11 cellular contexts compared by ENCODE assay signal in genomic region chr2:199470672-199471442, GRCh38. TPM values are rescaled to one million over a fixed set of nuclear protein-coding genes. Genes with fewer than 3 reads are reported as not detected.
A peak's percentile ranks its signal among the peaks of the same experiment; 100 is the strongest.
DNase-seq lines count a peak whose midpoint lies in the region; ATAC-seq and TF ChIP-seq lines count a peak whose summit lies in the region.
"Had no signal": no experiment of that assay in that cellular context is flagged by ENCODE, and none has a peak within 500 bp of the region (broad histone marks: within the 10 kb centered on the region; RNA-seq: fewer than 3 reads in every experiment).

No MANE protein-coding gene starts in this region.

- peaks cover 42% of the 10 kb centered on the region for H3K4me1 Mint-ChIP-seq in GM23338

- H3K4me3 ChIP-seq in GM23338 (peak overlapping the region; percentile 71), WERI-Rb-1 (ENCODE audit: low read depth, low read length) (peak overlapping the region; percentile 47), iPS DF 6.9 (ENCODE audit: low read length) (peak overlapping the region; percentile 33; the same call in 1 of the 2 replicates), sigmoid colon (peak overlapping the region in 3 of 4 donors; percentile 7 to 11 (median 8)), SJCRH30 (no peak overlapping the region)

- no CpG with 5 or more reads among the region's 48 CpGs for WGBS in iPS DF 6.9 (ENCODE audit: insufficient coverage, insufficient read length)
- WGBS in sigmoid colon, 2 donors, result 4 to 5% methylated on average over 48 of the region's 48 CpGs

- H4K20me1 ChIP-seq in GM23338 (replicated peaks; ENCODE audit: insufficient read depth), result no peaks in the 10 kb centered on the region; the same call in 1 of the 2 replicates

- peaks cover 73% of the 10 kb centered on the region for H3K27me3 Mint-ChIP-seq in GM23338 (ENCODE audit: insufficient read depth, low read depth, poor library complexity)

- no peak for TF ChIP-seq EP300 in sigmoid colon (IDR thresholded peaks at IDR 0.05)

- intact Hi-C loops in sigmoid colon (cut with DNase I), result no loop called here

- no peaks in the 10 kb centered on the region for H3K9me2 ChIP-seq in GM23338 (ENCODE audit: insufficient read depth)

- no peak overlapping the region for H3K27ac Mint-ChIP-seq in GM23338
- H3K27ac Mint-ChIP-seq: activated CD4-positive, alpha-beta memory T cell treated with anti-CD3 and anti-CD28 coated beads, Interleukin-2, amount 10 ng/mL, durations not matched to agents 7 days and 5 days had no signal

- peak overlapping the region; percentile 94 for H2AFZ ChIP-seq in GM23338

- no peaks in the 10 kb centered on the region for H3K79me2 ChIP-seq in GM23338 (replicated peaks; ENCODE audit: insufficient read depth)

- H3K4me3 Mint-ChIP-seq in GM23338, result peak overlapping the region; percentile 79
- H3K4me3 Mint-ChIP-seq: activated CD4-positive, alpha-beta memory T cell treated with anti-CD3 and anti-CD28 coated beads, Interleukin-2, amount 10 ng/mL, durations not matched to agents 7 days and 5 days had no signal

- no peaks in the 10 kb centered on the region for H3K36me3 Mint-ChIP-seq in GM23338 (ENCODE audit: low read depth)

- no peak overlapping the region for H3K27ac ChIP-seq in GM23338 (ENCODE audit: low read depth)
- no peak overlapping the region for H3K27ac ChIP-seq in WERI-Rb-1
- H3K27ac ChIP-seq in iPS DF 6.9 (ENCODE audit: low read length), result no peak overlapping the region
- H3K27ac ChIP-seq in sigmoid colon, result no peak overlapping the region
- no peak overlapping the region for H3K27ac ChIP-seq in SJCRH30

- no peak for TF ChIP-seq POLR2A in sigmoid colon (IDR thresholded peaks at IDR 0.05)

- DNase-seq in GM23338 (ENCODE audit: low spot score) (peak; percentile 41), WERI-Rb-1 (no peak), iPS DF 6.9 (ENCODE audit: low read depth, low spot score) (no peak), sigmoid colon (no peak), SJCRH30 (no peak), SW480 (ENCODE audit: low spot score) (no peak), activated gamma-delta T cell (lab: John Stamatoyannopoulos, UW) (no peak)
- DNase-seq: activated CD4-positive, alpha-beta memory T cell treated with anti-CD3 and anti-CD28 coated beads, Interleukin-2, amount 10 ng/mL, durations not matched to agents 7 days and 5 days; SHP77; stimulated activated CD4-positive, alpha-beta T cell treated with anti-CD3 and anti-CD28 coated beads, Interleukin-4, amount 100 ng/mL, for 4 hours had no signal

- H3K36me3 ChIP-seq in GM23338 (ENCODE audit: insufficient read depth), result no peaks in the 10 kb centered on the region
- H3K36me3 ChIP-seq in WERI-Rb-1, result no peaks in the 10 kb centered on the region
- H3K36me3 ChIP-seq in iPS DF 6.9 (ENCODE audit: control insufficient read depth, insufficient read depth, low read length), result no peaks in the 10 kb centered on the region
- H3K36me3 ChIP-seq in sigmoid colon, result no peaks in the 10 kb centered on the region
- no peaks in the 10 kb centered on the region for H3K36me3 ChIP-seq in SJCRH30

- no peak for TF ChIP-seq CTCF in GM23338 (conservative IDR thresholded peaks at IDR 0.05; ENCODE audit: low read depth in 2 of 2)
- TF ChIP-seq CTCF in WERI-Rb-1 (IDR thresholded peaks at IDR 0.05; ENCODE audit: low read depth, low read length), result no peak
- TF ChIP-seq CTCF in sigmoid colon (IDR thresholded peaks at IDR 0.05), result no peak

- H3K9me3 ChIP-seq in WERI-Rb-1 (ENCODE audit: severe bottlenecking) (no peaks in the 10 kb centered on the region), iPS DF 6.9 (ENCODE audit: control insufficient read depth, insufficient read depth, low read length) (no peaks in the 10 kb centered on the region), sigmoid colon (no peaks in the 10 kb centered on the region), SJCRH30 (replicated peaks) (no peaks in the 10 kb centered on the region)

- peaks cover 44% of the 10 kb centered on the region for H3K4me1 ChIP-seq in GM23338 (ENCODE audit: insufficient read depth)
- peaks cover 10% of the 10 kb centered on the region for H3K4me1 ChIP-seq in iPS DF 6.9 (ENCODE audit: control insufficient read depth, insufficient read depth, low read length)
- H3K4me1 ChIP-seq in sigmoid colon, result peaks cover 0 to 35% (median 31%) of the 10 kb centered on the region in 4 donors
- H3K4me1 ChIP-seq in SJCRH30, result no peaks in the 10 kb centered on the region

- H3F3A ChIP-seq in GM23338 (replicated peaks; ENCODE audit: low read depth), result peaks cover 3% of the 10 kb centered on the region

- peak overlapping the region; percentile 85 for H3K4me2 ChIP-seq in GM23338

- H3K9me3 Mint-ChIP-seq in GM23338, result no peaks in the 10 kb centered on the region; the same call in 2 of the 3 replicates
- H3K9me3 Mint-ChIP-seq: activated CD4-positive, alpha-beta memory T cell treated with anti-CD3 and anti-CD28 coated beads, Interleukin-2, amount 10 ng/mL, durations not matched to agents 7 days and 5 days had no signal

- H3K27me3 ChIP-seq in GM23338 (ENCODE audit: insufficient read depth) (peaks cover 90% of the 10 kb centered on the region), WERI-Rb-1 (ENCODE audit: insufficient read depth, low read depth, severe bottlenecking) (peaks cover 11% of the 10 kb centered on the region), iPS DF 6.9 (ENCODE audit: control insufficient read depth, insufficient read depth, low read length) (peaks cover 51% of the 10 kb centered on the region), sigmoid colon (peaks cover 52 to 93% (median 73%) of the 10 kb centered on the region in 3 donors), SJCRH30 (no peaks in the 10 kb centered on the region)

- ATAC-seq in GM23338 (peak; percentile 12), HG02642 (IDR thresholded peaks at IDR 0.05; ENCODE audit: poor library complexity, unreplicated experiment) (no peak)

TF ChIP-seq in GM23338, 12 proteins besides CTCF, POLR2A, EP300 and RAD21:
- TF ChIP-seq EZH2 (IDR thresholded peaks at IDR 0.05; ENCODE audit: low read depth, unreplicated experiment), result peak; percentile 74
- TF ChIP-seq, protein P1, sequence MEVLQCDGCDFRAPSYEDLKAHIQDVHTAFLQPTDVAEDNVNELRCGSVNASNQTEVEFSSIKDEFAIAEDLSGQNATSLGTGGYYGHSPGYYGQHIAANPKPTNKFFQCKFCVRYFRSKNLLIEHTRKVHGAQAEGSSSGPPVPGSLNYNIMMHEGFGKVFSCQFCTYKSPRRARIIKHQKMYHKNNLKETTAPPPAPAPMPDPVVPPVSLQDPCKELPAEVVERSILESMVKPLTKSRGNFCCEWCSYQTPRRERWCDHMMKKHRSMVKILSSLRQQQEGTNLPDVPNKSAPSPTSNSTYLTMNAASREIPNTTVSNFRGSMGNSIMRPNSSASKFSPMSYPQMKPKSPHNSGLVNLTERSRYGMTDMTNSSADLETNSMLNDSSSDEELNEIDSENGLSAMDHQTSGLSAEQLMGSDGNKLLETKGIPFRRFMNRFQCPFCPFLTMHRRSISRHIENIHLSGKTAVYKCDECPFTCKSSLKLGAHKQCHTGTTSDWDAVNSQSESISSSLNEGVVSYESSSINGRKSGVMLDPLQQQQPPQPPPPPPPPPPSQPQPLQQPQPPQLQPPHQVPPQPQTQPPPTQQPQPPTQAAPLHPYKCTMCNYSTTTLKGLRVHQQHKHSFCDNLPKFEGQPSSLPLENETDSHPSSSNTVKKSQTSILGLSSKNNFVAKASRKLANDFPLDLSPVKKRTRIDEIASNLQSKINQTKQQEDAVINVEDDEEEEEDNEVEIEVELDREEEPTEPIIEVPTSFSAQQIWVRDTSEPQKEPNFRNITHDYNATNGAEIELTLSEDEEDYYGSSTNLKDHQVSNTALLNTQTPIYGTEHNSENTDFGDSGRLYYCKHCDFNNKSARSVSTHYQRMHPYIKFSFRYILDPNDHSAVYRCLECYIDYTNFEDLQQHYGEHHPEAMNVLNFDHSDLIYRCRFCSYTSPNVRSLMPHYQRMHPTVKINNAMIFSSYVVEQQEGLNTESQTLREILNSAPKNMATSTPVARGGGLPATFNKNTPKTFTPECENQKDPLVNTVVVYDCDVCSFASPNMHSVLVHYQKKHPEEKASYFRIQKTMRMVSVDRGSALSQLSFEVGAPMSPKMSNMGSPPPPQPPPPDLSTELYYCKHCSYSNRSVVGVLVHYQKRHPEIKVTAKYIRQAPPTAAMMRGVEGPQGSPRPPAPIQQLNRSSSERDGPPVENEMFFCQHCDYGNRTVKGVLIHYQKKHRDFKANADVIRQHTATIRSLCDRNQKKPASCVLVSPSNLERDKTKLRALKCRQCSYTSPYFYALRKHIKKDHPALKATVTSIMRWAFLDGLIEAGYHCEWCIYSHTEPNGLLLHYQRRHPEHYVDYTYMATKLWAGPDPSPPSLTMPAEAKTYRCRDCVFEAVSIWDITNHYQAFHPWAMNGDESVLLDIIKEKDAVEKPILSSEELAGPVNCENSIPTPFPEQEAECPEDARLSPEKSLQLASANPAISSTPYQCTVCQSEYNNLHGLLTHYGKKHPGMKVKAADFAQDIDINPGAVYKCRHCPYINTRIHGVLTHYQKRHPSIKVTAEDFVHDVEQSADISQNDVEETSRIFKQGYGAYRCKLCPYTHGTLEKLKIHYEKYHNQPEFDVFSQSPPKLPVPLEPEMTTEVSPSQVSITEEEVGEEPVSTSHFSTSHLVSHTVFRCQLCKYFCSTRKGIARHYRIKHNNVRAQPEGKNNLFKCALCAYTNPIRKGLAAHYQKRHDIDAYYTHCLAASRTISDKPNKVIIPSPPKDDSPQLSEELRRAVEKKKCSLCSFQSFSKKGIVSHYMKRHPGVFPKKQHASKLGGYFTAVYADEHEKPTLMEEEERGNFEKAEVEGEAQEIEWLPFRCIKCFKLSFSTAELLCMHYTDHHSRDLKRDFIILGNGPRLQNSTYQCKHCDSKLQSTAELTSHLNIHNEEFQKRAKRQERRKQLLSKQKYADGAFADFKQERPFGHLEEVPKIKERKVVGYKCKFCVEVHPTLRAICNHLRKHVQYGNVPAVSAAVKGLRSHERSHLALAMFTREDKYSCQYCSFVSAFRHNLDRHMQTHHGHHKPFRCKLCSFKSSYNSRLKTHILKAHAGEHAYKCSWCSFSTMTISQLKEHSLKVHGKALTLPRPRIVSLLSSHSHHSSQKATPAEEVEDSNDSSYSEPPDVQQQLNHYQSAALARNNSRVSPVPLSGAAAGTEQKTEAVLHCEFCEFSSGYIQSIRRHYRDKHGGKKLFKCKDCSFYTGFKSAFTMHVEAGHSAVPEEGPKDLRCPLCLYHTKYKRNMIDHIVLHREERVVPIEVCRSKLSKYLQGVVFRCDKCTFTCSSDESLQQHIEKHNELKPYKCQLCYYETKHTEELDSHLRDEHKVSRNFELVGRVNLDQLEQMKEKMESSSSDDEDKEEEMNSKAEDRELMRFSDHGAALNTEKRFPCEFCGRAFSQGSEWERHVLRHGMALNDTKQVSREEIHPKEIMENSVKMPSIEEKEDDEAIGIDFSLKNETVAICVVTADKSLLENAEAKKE (CRISPR knock-in tag; IDR thresholded peaks at IDR 0.05), result no peak

RNA-seq across cellular contexts. Expression of gene SATB2, which starts 13.1 kb away (rescaled TPM):
- 5.7 and 6.0 TPM in 2 replicates for total RNA-seq in GM23338 (2014; rRNA removed; shearing (Covaris generic))
- polyA plus RNA-seq in GM23338 (2016; fragmentation: Nextera tagmentation; extraction: Ambion mirVana), result 1.6 and 2.0 TPM in 2 replicates
- total RNA-seq in sigmoid colon, result 1 to 10 TPM in 3 of 4 donors, under 1 TPM in 1; 0.95 to 5.8 (median 2.2) TPM
- 10 to 100 TPM; 28.2 to 43.7 (median 34.2) TPM for polyA plus RNA-seq in sigmoid colon
- total RNA-seq in SJCRH30 (2014; rRNA removed; shearing (Covaris generic)), result 13.3 and 14.8 TPM in 2 replicates
